Comparison of ENCODE assay signal across 22 cellular contexts in the genomic region with DNA sequence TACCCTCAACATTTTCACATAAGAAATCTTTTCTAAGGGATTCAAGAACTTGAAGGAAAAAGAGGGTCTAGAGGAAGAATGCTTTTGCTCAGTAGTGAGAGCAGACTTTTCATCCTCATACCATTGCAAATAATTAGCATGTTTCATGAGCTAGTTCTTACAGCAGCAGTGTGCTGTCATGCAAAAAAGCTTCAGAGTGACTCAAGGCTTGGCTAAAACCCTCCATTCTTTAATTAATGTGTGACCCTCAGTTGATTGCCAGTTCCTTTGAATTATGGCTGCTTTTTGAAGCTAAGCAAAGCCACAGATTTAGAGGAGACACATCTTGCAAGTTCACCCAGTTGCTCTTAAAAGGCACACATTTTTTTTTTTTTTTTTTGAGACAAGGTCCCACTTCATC. TPM values are rescaled to one million over a fixed set of nuclear protein-coding genes. Genes with fewer than 3 reads are reported as not detected.
DNase-seq lines count a peak whose midpoint lies in the region; ATAC-seq, FAIRE-seq and TF ChIP-seq lines count a peak whose summit lies in the region.
"Had no signal": no experiment of that assay in that cellular context is flagged by ENCODE, and none has a peak within 500 bp of the region (broad histone marks: within the 10 kb centered on the region; RNA-seq: fewer than 3 reads in every experiment).

No MANE protein-coding gene starts in this region.

- no peaks in the 10 kb centered on the region for H3K9me3 Mint-ChIP-seq in CD4-positive, alpha-beta T cell
- no peaks in the 10 kb centered on the region for H3K9me3 Mint-ChIP-seq in memory B cell

- no peak for ATAC-seq in CD4-positive, alpha-beta T cell (ENCODE audit: poor library complexity)
- ATAC-seq in memory B cell (ENCODE audit: low read depth) (no peak), lower lobe of right lung (no peak)

- no peaks in the 10 kb centered on the region for H3K27me3 Mint-ChIP-seq in CD4-positive, alpha-beta T cell
- H3K27me3 Mint-ChIP-seq in memory B cell: peaks cover 1% of the 10 kb centered on the region
- H3K27me3 Mint-ChIP-seq: naive B cell, progenitor cell of endocrine pancreas had no signal

- H3K27ac Mint-ChIP-seq in CD4-positive, alpha-beta T cell: peak overlapping the region; percentile 85
- peak overlapping the region; percentile 20 for H3K27ac Mint-ChIP-seq in memory B cell
- H3K27ac Mint-ChIP-seq: progenitor cell of endocrine pancreas had no signal

- TF ChIP-seq CTCF in CD4-positive, alpha-beta T cell (IDR thresholded peaks at IDR 0.05): no peak
- no peak for TF ChIP-seq CTCF in lower lobe of right lung (IDR thresholded peaks at IDR 0.05)

- TF ChIP-seq POLR2A in GM12892 (IDR thresholded peaks at IDR 0.05; ENCODE audit: low read depth, low read length): no peak

- no peak for DNase-seq in CD4-positive, alpha-beta T cell
- DNase-seq in GM12892 (ENCODE audit: insufficient read length) (no peak), amniotic epithelial cell (ENCODE audit: low read depth) (peak; percentile 23), memory B cell (ENCODE audit: low spot score in 2 of 2) (no peak), posterior cingulate gyrus (no peak), NCI-H526 treated with DMSO at 0.1 percent for 48 hours (lab: John Stamatoyannopoulos, UW) (no peak), lower lobe of right lung (no peak)
- no peak for DNase-seq in effector CD4-positive, alpha-beta T cell
- DNase-seq: activated naive CD4-positive, alpha-beta T cell treated with anti-CD3 and anti-CD28 coated beads, Interleukin-2, amount 50 U/mL, for 16 hours; GDM1; glutamatergic neuron; H7; MV-4-11; naive B cell; NCI-H2029; NCI-H510A; Right ventricle myocardium superior; stimulated activated CD4-positive, alpha-beta T cell treated with anti-CD3 and anti-CD28 coated beads, Interleukin-4, amount 100 ng/mL, for 4 hours; substantia nigra had no signal

- H3K4me1 Mint-ChIP-seq in CD4-positive, alpha-beta T cell (ENCODE audit: low read depth): peaks cover 65% of the 10 kb centered on the region
- H3K4me1 Mint-ChIP-seq in memory B cell: peaks cover 11% of the 10 kb centered on the region

- H3K27ac ChIP-seq in CD4-positive, alpha-beta T cell (ENCODE audit: low read depth, low read length): no peak overlapping the region
- H3K27ac ChIP-seq in lower lobe of right lung: no peak overlapping the region
- H3K27ac ChIP-seq: esophagus muscularis mucosa had no signal

- FAIRE-seq in GM12892 (lab: Jason Lieb, UNC): peak; percentile 44

- intact Hi-C loops in CD4-positive, alpha-beta T cell (cut with DNase I, micrococcal nuclease): no loop called here
- intact Hi-C loops in posterior cingulate gyrus (cut with DNase I): no loop called here
- intact Hi-C loops in lower lobe of right lung (cut with DNase I): no loop called here

- peaks cover 19% of the 10 kb centered on the region for H3K4me1 ChIP-seq in lower lobe of right lung

- H3K4me3 Mint-ChIP-seq in CD4-positive, alpha-beta T cell: no peak overlapping the region
- H3K4me3 Mint-ChIP-seq in memory B cell: no peak overlapping the region

- POLR2A ChIA-PET in CD4-positive, alpha-beta T cell (lab: Charles Lee): interaction anchor here (0.6 to 5.9 kb wide), 4 partner anchors 15 to 200 kb away, joined by 3 to 59 read pairs (median 3); a partner anchor contains a TSS

- H3K4me3 ChIP-seq in lower lobe of right lung: no peak overlapping the region
- H3K4me3 ChIP-seq: esophagus muscularis mucosa, smooth muscle cell had no signal

- no peaks in the 10 kb centered on the region for H3K9me3 ChIP-seq in CD4-positive, alpha-beta T cell (ENCODE audit: control insufficient read depth, low read length)
- H3K9me3 ChIP-seq in lower lobe of right lung: no peaks in the 10 kb centered on the region
- H3K9me3 ChIP-seq: esophagus muscularis mucosa had no signal

- no peaks in the 10 kb centered on the region for H3K27me3 ChIP-seq in CD4-positive, alpha-beta T cell (ENCODE audit: control insufficient read depth, insufficient read depth, low read length)
- no peaks in the 10 kb centered on the region for H3K27me3 ChIP-seq in lower lobe of right lung (ENCODE audit: low read depth)
- H3K27me3 ChIP-seq: esophagus muscularis mucosa had no signal

- CTCF ChIA-PET in CD4-positive, alpha-beta T cell (lab: Charles Lee): no interaction called here

- H3K36me3 ChIP-seq in lower lobe of right lung: no peaks in the 10 kb centered on the region
- H3K36me3 ChIP-seq: esophagus muscularis mucosa had no signal

- H3K36me3 Mint-ChIP-seq in CD4-positive, alpha-beta T cell (ENCODE audit: low read depth): no peaks in the 10 kb centered on the region
- no peaks in the 10 kb centered on the region for H3K36me3 Mint-ChIP-seq in memory B cell
- H3K36me3 Mint-ChIP-seq: naive B cell had no signal

RNA-seq across cellular contexts. Expression of a gene that starts 36.6 kb away (rescaled TPM):
- total RNA-seq in CD4-positive, alpha-beta T cell: 100 to 1,000 TPM; 119 to 124 TPM
- 42.9 TPM for polyA plus RNA-seq in GM12892 (2012; ENCODE audit: missing spikeins)
- 58.6 TPM for total RNA-seq in lower lobe of right lung

RNA-seq across cellular contexts. Expression of a gene that starts 48.6 kb away (rescaled TPM):
- total RNA-seq in CD4-positive, alpha-beta T cell: 10 to 100 TPM; 76.2 to 79.2 TPM
- 14.6 TPM for polyA plus RNA-seq in GM12892 (2012; ENCODE audit: missing spikeins)
- 15.5 TPM for total RNA-seq in lower lobe of right lung
